Comparison of ENCODE assay signal across 15 cellular contexts in genomic region chr4:109411964-109412363, GRCh38. TPM values are rescaled to one million over a fixed set of nuclear protein-coding genes. Genes with fewer than 3 reads are reported as not detected.
DNase-seq lines count a peak whose midpoint lies in the region; FAIRE-seq and TF ChIP-seq lines count a peak whose summit lies in the region.
"Had no signal": no experiment of that assay in that cellular context is flagged by ENCODE, and none has a peak within 500 bp of the region (broad histone marks: within the 10 kb centered on the region; RNA-seq: fewer than 3 reads in every experiment).

No MANE protein-coding gene starts in this region.

- no peak overlapping the region for H3K9ac ChIP-seq in H1 (replicated peaks in 1 of 4; ENCODE audit: extremely low read depth in 1 of 4, low read depth in 3 of 4, low read length in 3 of 4)

- no peaks in the 10 kb centered on the region for H3K36me3 Mint-ChIP-seq in activated T-cell treated with anti-CD3 and anti-CD28 coated beads, Interleukin-2, amount 50 U/mL, for 24 hours (ENCODE audit: low read depth)
- H3K36me3 Mint-ChIP-seq: activated CD4-positive, alpha-beta memory T cell treated with anti-CD3 and anti-CD28 coated beads for 36 hours; CD14-positive monocyte had no signal

- H3K4me3 Mint-ChIP-seq in activated T-cell treated with anti-CD3 and anti-CD28 coated beads, Interleukin-2, amount 50 U/mL, for 24 hours: no peak overlapping the region
- H3K4me3 Mint-ChIP-seq: activated CD4-positive, alpha-beta memory T cell treated with anti-CD3 and anti-CD28 coated beads for 36 hours; CD14-positive monocyte had no signal

- H3K9me3 ChIP-seq in HEK293 (ENCODE audit: control insufficient read depth, insufficient read depth, low read depth, low read length) (no peaks in the 10 kb centered on the region), H1 (ENCODE audit: insufficient read depth in 2 of 2, low read depth in 1 of 2, low read length in 1 of 2) (no peaks in the 10 kb centered on the region), HAP-1 (no peaks in the 10 kb centered on the region)

- H3K14ac ChIP-seq in H1 (ENCODE audit: insufficient read length): no peak overlapping the region

- 0 out of 2 replicates have a peak overlapping the region, but pooled peaks have one; percentile 77 for H2BK15ac ChIP-seq in H1 (ENCODE audit: low read length)

- H2AK5ac ChIP-seq in H1 (ENCODE audit: low read depth, low read length): no peak overlapping the region

- H3K79me1 ChIP-seq in H1 (ENCODE audit: low read depth, low read length): no peaks in the 10 kb centered on the region

- H3K79me2 ChIP-seq in H1 (ENCODE audit: control insufficient read depth in 1 of 2, insufficient read depth in 2 of 2, low read length in 2 of 2): no peaks in the 10 kb centered on the region

- H4K5ac ChIP-seq in H1 (ENCODE audit: insufficient read length, low read depth, low read length): no peak overlapping the region

- H3K27ac ChIP-seq in HEK293 (ENCODE audit: extremely low read depth, low read depth, low read length): no peak overlapping the region
- no peak overlapping the region for H3K27ac ChIP-seq in H1 (ENCODE audit: low read depth, low read length)

- no peak overlapping the region for H2AFZ ChIP-seq in H1 (ENCODE audit: low read length)

- CTCF ChIA-PET in HEK293 (lab: Yijun Ruan, JAX): interaction anchor here (0.6 to 1.3 kb wide), 2 partner anchors 577 to 840 kb away, joined by 3 read pairs; no protein-coding TSS in a partner anchor
- CTCF ChIA-PET in H1 (lab: Charles Lee; ENCODE audit: partially characterized antibody): interaction anchor here (0.7 to 2.8 kb wide), 7 partner anchors 9 to 626 kb away, joined by 3 to 19 read pairs (median 4); no protein-coding TSS in a partner anchor

- POLR2A ChIA-PET in HEK293 (lab: Yijun Ruan, JAX): no interaction called here
- POLR2A ChIA-PET in H1 (lab: Charles Lee; ENCODE audit: partially characterized antibody): interaction anchor here (0.9 to 1.2 kb wide), 3 partner anchors 8 to 21 kb away, joined by 3 to 6 read pairs (median 4); partner anchors contain the start of gene SEC24B

- H2BK120ac ChIP-seq in H1 (replicated peaks; ENCODE audit: low read depth, low read length): no peak overlapping the region

- H4K8ac ChIP-seq in H1 (ENCODE audit: extremely low read depth, insufficient read depth, low read length): no peak overlapping the region

- H4K91ac ChIP-seq in H1 (replicated peaks; ENCODE audit: insufficient read length, low read length): no peak overlapping the region

- H3K36me3 ChIP-seq in HEK293 (ENCODE audit: control insufficient read depth in 2 of 2, insufficient read depth in 1 of 2, low read length in 2 of 2) (no peaks in the 10 kb centered on the region), H1 (ENCODE audit: control insufficient read depth in 2 of 4, insufficient read depth in 4 of 4, low read length in 3 of 4) (no peaks in the 10 kb centered on the region), HAP-1 (replicated peaks) (no peaks in the 10 kb centered on the region)

- peaks cover 7% of the 10 kb centered on the region for H3K4me1 Mint-ChIP-seq in activated T-cell treated with anti-CD3 and anti-CD28 coated beads, Interleukin-2, amount 50 U/mL, for 24 hours (ENCODE audit: low read depth)
- H3K4me1 Mint-ChIP-seq: CD14-positive monocyte had no signal

- H2BK5ac ChIP-seq in H1 (ENCODE audit: low read depth, low read length): no peak overlapping the region

- H3K9me3 Mint-ChIP-seq in activated T-cell treated with anti-CD3 and anti-CD28 coated beads, Interleukin-2, amount 50 U/mL, for 24 hours: no peaks in the 10 kb centered on the region
- H3K9me3 Mint-ChIP-seq: activated CD4-positive, alpha-beta memory T cell treated with anti-CD3 and anti-CD28 coated beads for 36 hours; activated T-helper 2 cell treated with anti-CD3 and anti-CD28 coated beads, Interferon-gamma antibody, Interleukin-2, Interleukin-4, amounts not matched to agents 10 μg/mL and 5 μg/mL and 100 μg/mL, durations not matched to agents 14 hours and 24 hours and 36 hours; CD14-positive monocyte had no signal

- no peak overlapping the region for H3K18ac ChIP-seq in H1 (ENCODE audit: extremely low read depth, low read length)

- no peak overlapping the region for H3K23ac ChIP-seq in H1 (ENCODE audit: insufficient read length)

- no peaks in the 10 kb centered on the region for H3K27me3 Mint-ChIP-seq in activated T-cell treated with anti-CD3 and anti-CD28 coated beads, Interleukin-2, amount 50 U/mL, for 24 hours
- H3K27me3 Mint-ChIP-seq: activated CD4-positive, alpha-beta memory T cell treated with anti-CD3 and anti-CD28 coated beads for 36 hours had no signal

- no peaks in the 10 kb centered on the region; the same call in 1 of the 2 replicates for H3K23me2 ChIP-seq in H1 (ENCODE audit: low read depth, low read length)

- FAIRE-seq in H1 (lab: Jason Lieb, UNC): no peak
- FAIRE-seq: G401.6, GM19239, RCC 7860, small intestine had no signal

- no peaks in the 10 kb centered on the region for H4K20me1 ChIP-seq in H1 (replicated peaks in 1 of 2; ENCODE audit: control insufficient read depth in 1 of 2, insufficient read depth in 2 of 2, low read length in 2 of 2)

- in situ Hi-C loops in HAP-1 (cut with MboI; ENCODE audit: low sequenced_read_pairs): loop anchor here (25.0 kb wide), 1 partner anchor 1100 kb away; no protein-coding TSS in a partner anchor

- H3K4me1 ChIP-seq in HEK293 (ENCODE audit: control insufficient read depth, insufficient read depth, low read length) (0 out of 2 replicates have a peak, but pooled peaks cover 6% of the 10 kb centered on the region), H1 (replicated peaks in 1 of 4; ENCODE audit: control insufficient read depth in 3 of 4, insufficient read depth in 4 of 4, low read length in 3 of 4) (peaks cover 2 to 10% (median 4%) of the 10 kb centered on the region in 4 experiments; a peak in 5 of 7 replicates), HAP-1 (peaks cover 8% of the 10 kb centered on the region)

- no peak for TF ChIP-seq POLR2A in H1 (IDR thresholded peaks at IDR 0.05; ENCODE audit: control extremely low read depth in 1 of 2, low read depth in 2 of 2, low read length in 2 of 2)

- no peak overlapping the region for H3K4ac ChIP-seq in H1 (replicated peaks; ENCODE audit: insufficient read length, low read depth, low read length)

- 69% methylated on average over 2 of the region's 2 CpGs; no CpG with 5 or more reads in 1 of the 2 experiments for WGBS in H1 (ENCODE audit: extremely low coverage in 1 of 2, insufficient coverage in 1 of 2, insufficient read length in 1 of 2, insufficient replicate concordance in 2 of 2, low coverage in 1 of 2, low lambda C conversion rate in 2 of 2, missing lambda C conversion rate in 1 of 2), 2 experiments

- H2BK20ac ChIP-seq in H1 (ENCODE audit: low read length): peak overlapping the region; percentile 63; the same call in 1 of the 2 replicates

- no peak for TF ChIP-seq CTCF in HEK293 (tag by site-specific recombination; IDR thresholded peaks at IDR 0.05)
- no peak for TF ChIP-seq CTCF in H1 (IDR thresholded peaks at IDR 0.05; ENCODE audit: control extremely low read depth in 1 of 3, insufficient read depth in 1 of 3, low read depth in 1 of 3, low read length in 3 of 3)

- no peak overlapping the region for H3K27ac Mint-ChIP-seq in activated T-cell treated with anti-CD3 and anti-CD28 coated beads, Interleukin-2, amount 50 U/mL, for 24 hours
- H3K27ac Mint-ChIP-seq: activated CD4-positive, alpha-beta memory T cell treated with anti-CD3 and anti-CD28 coated beads for 36 hours; activated T-helper 2 cell treated with anti-CD3 and anti-CD28 coated beads, Interferon-gamma antibody, Interleukin-2, Interleukin-4, amounts not matched to agents 10 μg/mL and 5 μg/mL and 100 μg/mL, durations not matched to agents 14 hours and 24 hours and 36 hours; CD14-positive monocyte had no signal

- H3K27me3 ChIP-seq in H1 (replicated peaks in 1 of 4; ENCODE audit: control insufficient read depth in 3 of 4, extremely low read depth in 1 of 4, insufficient read depth in 3 of 4, low read length in 3 of 4) (no peaks in the 10 kb centered on the region), HAP-1 (ENCODE audit: low read depth) (no peaks in the 10 kb centered on the region)

- no peak for TF ChIP-seq EP300 in H1 (IDR thresholded peaks at IDR 0.05; ENCODE audit: borderline replicate concordance in 1 of 2, low read depth in 2 of 2, low read length in 2 of 2)

- no peak for TF ChIP-seq RAD21 in H1 (IDR thresholded peaks at IDR 0.05 in 1 of 2, conservative IDR thresholded peaks at IDR 0.05 in 1 of 2; ENCODE audit: low read depth in 2 of 2, low read length in 2 of 2)

- DNase-seq in NCI-H345 (lab: John Stamatoyannopoulos, UW) (peak; percentile 56), H1 (ENCODE audit: low read depth in 1 of 2, low spot score in 2 of 2) (no peak), midbrain (lab: John Stamatoyannopoulos, UW) (peak; percentile 26), kidney glomerular epithelial cell (lab: John Stamatoyannopoulos, UW) (no peak), HAP-1 (ENCODE audit: low spot score in 2 of 2) (no peak)
- no peak for DNase-seq in activated T-cell treated with anti-CD3 and anti-CD28 coated beads, Interleukin-2, amount 50 U/mL, for 24 hours
- DNase-seq: activated CD4-positive, alpha-beta memory T cell treated with anti-CD3 and anti-CD28 coated beads for 36 hours; NCI-H2171; small intestine had no signal

- no peak overlapping the region for H3K4me2 ChIP-seq in H1 (ENCODE audit: insufficient read depth in 1 of 2, low read depth in 2 of 2, low read length in 2 of 2)

- H2BK12ac ChIP-seq in H1 (ENCODE audit: low read depth, low read length): peak overlapping the region; percentile 62; the same call in 1 of the 2 replicates

- H3K4me3 ChIP-seq in HEK293 (ENCODE audit: low read depth, low read length) (no peak overlapping the region), H1 (ENCODE audit: extremely low read depth in 1 of 4, insufficient read depth in 2 of 4, low read depth in 3 of 4, low read length in 4 of 4) (no peak overlapping the region), HAP-1 (no peak overlapping the region)

- no peak overlapping the region for H3K56ac ChIP-seq in H1 (replicated peaks; ENCODE audit: insufficient read length, low read depth, low read length)

TF ChIP-seq in HEK293, 187 proteins besides CTCF, POLR2A, EP300 and RAD21 (continues in another document):
- no peak for TF ChIP-seq ZNF16 (tag by site-specific recombination; IDR thresholded peaks at IDR 0.05; ENCODE audit: low read depth)

TF ChIP-seq in H1, 55 proteins besides CTCF, POLR2A, EP300 and RAD21 (continues in another document):
- TF ChIP-seq KDM4A (IDR thresholded peaks at IDR 0.05; ENCODE audit: low read depth, low read length, severe bottlenecking): no peak
- TF ChIP-seq TCF12 (IDR thresholded peaks at IDR 0.05; ENCODE audit: low read depth, low read length): no peak
- TF ChIP-seq JUND (IDR thresholded peaks at IDR 0.05; ENCODE audit: low read length): no peak

RNA-seq across cellular contexts. Expression of gene SEC24B, which starts 21.7 kb away (rescaled TPM):
- 24.2 and 25.6 TPM in 2 replicates for total RNA-seq in H1 (2021; fragmentation: NEBNext Ultra II Directional; extraction: Animal tissue kit (Norgen Biotek cat#: 25700))
- 20.5 and 30.9 TPM in 2 replicates for polyA plus RNA-seq in H1 (2011; rRNA removed)
- 21.1 TPM for polyA plus RNA-seq in H1 (2011; cell fraction: cytosol; rRNA removed)
- 24.8 TPM for polyA plus RNA-seq in H1 (2011; cell fraction: nucleus; rRNA removed)
- polyA plus RNA-seq in H1 (2012, experiment 1 of 2): 11.7 to 17.1 TPM (median 14.9 TPM) in 4 replicates
- polyA plus RNA-seq in H1 (2012, experiment 2 of 2): 1.2 TPM
- 15.1 TPM for polyA plus RNA-seq in H1 (2013, experiment 1 of 2)
- 15.1 TPM for polyA plus RNA-seq in H1 (2013, experiment 2 of 2)
- 95.6 and 123 TPM in 2 replicates for polyA minus RNA-seq in H1 (2011; rRNA and poly(A)+ RNA removed)
- 23.7 TPM for polyA minus RNA-seq in H1 (2011; cell fraction: cytosol; rRNA and poly(A)+ RNA removed)
- 71.0 TPM for polyA minus RNA-seq in H1 (2011; cell fraction: nucleus; rRNA and poly(A)+ RNA removed)

Comparison
In these comparisons a context has a peak if more than half of its experiments do, and no peak if none do; other contexts are left out.
1. DNase-seq: peak in NCI-H345 (single experiment) and midbrain (single experiment); none in H1 (0 of 2), kidney glomerular epithelial cell (single experiment), HAP-1 (0 of 2) and activated T-cell treated with anti-CD3 and anti-CD28 coated beads, Interleukin-2, amount 50 U/mL, for 24 hours (single experiment).